In genomic region chr19:35545001-35545854, GRCh38 we compare ENCODE assay signal across 8 cellular contexts. TPM values are rescaled to one million over a fixed set of nuclear protein-coding genes. Genes with fewer than 3 reads are reported as not detected.
A peak's percentile ranks its signal among the peaks of the same experiment; 100 is the strongest.
DNase-seq lines count a peak whose midpoint lies in the region; ATAC-seq lines count a peak whose summit lies in the region.

TSS of gene TMEM147 (plus strand) at chr19:35545626. CDS start at chr19:35545740, 114 bp downstream.

- H3K36me3 Mint-ChIP-seq in activated CD8-positive, alpha-beta T cell treated with anti-CD3 and anti-CD28 coated beads, Interleukin-2, amount 10 ng/mL, durations not matched to agents 7 days and 5 days (ENCODE audit: low read depth): peaks cover 12% of the 10 kb centered on the region

- H3K27me3 ChIP-seq in BLaER1 treated with 17β-estradiol and CSF1 and Interleukin-3, amounts not matched to agents 10 nM and 100 nM: no peaks in the 10 kb centered on the region

- peak; percentile 78 for ATAC-seq in GM19328 (IDR thresholded peaks at IDR 0.05; ENCODE audit: unreplicated experiment)
- ATAC-seq in HG03571 (IDR thresholded peaks at IDR 0.05; ENCODE audit: unreplicated experiment): peak; percentile 72
- peak; percentile 92 for ATAC-seq in activated CD8-positive, alpha-beta T cell treated with anti-CD3 and anti-CD28 coated beads, Interleukin-2, amount 10 ng/mL, durations not matched to agents 7 days and 5 days

- DNase-seq in NCI-H82 treated with DMSO at 0.1 percent for 48 hours (lab: John Stamatoyannopoulos, UW; ENCODE audit: unreplicated experiment) (peak; percentile 44), lung microvascular endothelial cell (ENCODE audit: low read depth in 2 of 2) (peak; percentile 85 to 91)
- peak; percentile 89 for DNase-seq in activated CD8-positive, alpha-beta T cell treated with anti-CD3 and anti-CD28 coated beads, Interleukin-2, amount 10 ng/mL, durations not matched to agents 7 days and 5 days
- DNase-seq in effector CD4-positive, alpha-beta T cell: peak; percentile 63
- DNase-seq in stimulated activated CD4-positive, alpha-beta T cell treated with anti-CD3 and anti-CD28 coated beads, TNF-alpha, amount 100 ng/mL, for 4 hours (ENCODE audit: low read depth in 3 of 3): peak; percentile 60 to 80 (median 68)

- peak within 1 kb of the TSS; percentile 84 to 94 (median 91) for H3K27ac ChIP-seq in BLaER1 treated with 17β-estradiol and CSF1 and Interleukin-3, amounts not matched to agents 10 nM and 100 nM

- H3K27ac Mint-ChIP-seq in activated CD8-positive, alpha-beta T cell treated with anti-CD3 and anti-CD28 coated beads, Interleukin-2, amount 10 ng/mL, durations not matched to agents 7 days and 5 days: peak within 1 kb of the TSS; percentile 91

- H3K4me3 Mint-ChIP-seq in activated CD8-positive, alpha-beta T cell treated with anti-CD3 and anti-CD28 coated beads, Interleukin-2, amount 10 ng/mL, durations not matched to agents 7 days and 5 days: peak within 1 kb of the TSS; percentile 93

- no peaks in the 10 kb centered on the region for H3K27me3 Mint-ChIP-seq in activated CD8-positive, alpha-beta T cell treated with anti-CD3 and anti-CD28 coated beads, Interleukin-2, amount 10 ng/mL, durations not matched to agents 7 days and 5 days (ENCODE audit: low read depth)

- no peaks in the 10 kb centered on the region for H3K9me3 Mint-ChIP-seq in activated CD8-positive, alpha-beta T cell treated with anti-CD3 and anti-CD28 coated beads, Interleukin-2, amount 10 ng/mL, durations not matched to agents 7 days and 5 days (ENCODE audit: insufficient read depth)

- H3K4me2 ChIP-seq in BLaER1 treated with 17β-estradiol and CSF1 and Interleukin-3, amounts not matched to agents 10 nM and 100 nM: peak within 1 kb of the TSS; percentile 92 to 99 (median 97)

- H3K4me3 ChIP-seq in BLaER1 treated with 17β-estradiol and CSF1 and Interleukin-3, amounts not matched to agents 10 nM and 100 nM: peak within 1 kb of the TSS; percentile 80 to 96 (median 86)

- peaks cover 9 to 59% (median 37%) of the 10 kb centered on the region in 11 experiments; a peak in 17 of 22 replicates for H3K36me3 ChIP-seq in BLaER1 treated with 17β-estradiol and CSF1 and Interleukin-3, amounts not matched to agents 10 nM and 100 nM

- H3K9ac ChIP-seq in BLaER1 treated with 17β-estradiol and CSF1 and Interleukin-3, amounts not matched to agents 10 nM and 100 nM: peak within 1 kb of the TSS; percentile 84 to 96 (median 93)

- H3K9me3 ChIP-seq in BLaER1 treated with 17β-estradiol and CSF1 and Interleukin-3, amounts not matched to agents 10 nM and 100 nM (replicated peaks in 1 of 11): no peaks in the 10 kb centered on the region

- peaks cover 19 to 49% (median 27%) of the 10 kb centered on the region in 10 experiments for H3K4me1 ChIP-seq in BLaER1 treated with 17β-estradiol and CSF1 and Interleukin-3, amounts not matched to agents 10 nM and 100 nM

- CTCF ChIA-PET in activated CD8-positive, alpha-beta T cell treated with anti-CD3 and anti-CD28 coated beads, Interleukin-2, amount 10 ng/mL, durations not matched to agents 7 days and 5 days (lab: Charles Lee): interaction anchor here (1.1 to 2.1 kb wide), 2 partner anchors 35 to 50 kb away, joined by 3 to 7 read pairs; no protein-coding TSS in a partner anchor

- H4K20me1 ChIP-seq in BLaER1 treated with 17β-estradiol and CSF1 and Interleukin-3, amounts not matched to agents 10 nM and 100 nM: peaks cover 3 to 43% (median 20%) of the 10 kb centered on the region in 11 experiments; a peak in 14 of 22 replicates

- POLR2A ChIA-PET in activated CD8-positive, alpha-beta T cell treated with anti-CD3 and anti-CD28 coated beads, Interleukin-2, amount 10 ng/mL, durations not matched to agents 7 days and 5 days (lab: Charles Lee): no interaction called here

- peaks cover 34% of the 10 kb centered on the region for H3K4me1 Mint-ChIP-seq in activated CD8-positive, alpha-beta T cell treated with anti-CD3 and anti-CD28 coated beads, Interleukin-2, amount 10 ng/mL, durations not matched to agents 7 days and 5 days (ENCODE audit: low read depth)

RNA-seq across cellular contexts. Expression of gene TMEM147, which starts in this region (rescaled TPM):
- 10 to 100 TPM; 53.3 to 54.1 TPM for total RNA-seq in activated CD8-positive, alpha-beta T cell treated with anti-CD3 and anti-CD28 coated beads, Interleukin-2, amount 10 ng/mL, durations not matched to agents 7 days and 5 days
- 51.4 and 75.2 TPM in 2 replicates for total RNA-seq in lung microvascular endothelial cell

Comparison
In these comparisons a context has a peak if more than half of its experiments do, and no peak if none do; other contexts are left out.
1. Peak in every context shown above with its lines: DNase-seq, ATAC-seq, H3K4me3 ChIP-seq and H3K27ac ChIP-seq.